24 cellular contexts compared by ENCODE assay signal in genomic region chr9:26747611-26748010, GRCh38.
"Had no signal": no experiment of that assay in that cellular context is flagged by ENCODE, and none has a peak within 500 bp of the region (broad histone marks: within the 10 kb centered on the region; RNA-seq: fewer than 3 reads in every experiment).

No MANE protein-coding gene starts in this region.

- DNase-seq: activated B cell treated with CpG ODN at 0.5 μM for 24 hours; activated CD4-positive, alpha-beta memory T cell treated with anti-CD3 and anti-CD28 coated beads, Interleukin-2, amount 10 ng/mL, durations not matched to agents 7 days and 5 days; activated CD4-positive, alpha-beta T cell treated with anti-CD3 and anti-CD28 coated beads for 1 hour; activated CD4-positive, alpha-beta T cell treated with anti-CD3 and anti-CD28 coated beads, Interleukin-2, amount 10 ng/mL, durations not matched to agents 24 days and 14 days; activated gamma-delta T cell treated with Interleukin-2 at 50 U/mL for 16 hours; activated naive CD4-positive, alpha-beta T cell treated with anti-CD3 and anti-CD28 coated beads, Interleukin-2, amount 10 ng/mL, durations not matched to agents 7 days and 5 days; activated naive CD8-positive, alpha-beta T cell treated with anti-CD3 and anti-CD28 coated beads for 36 hours; activated T-cell treated with anti-CD3 and anti-CD28 coated beads for 4 hours; activated T-cell treated with anti-CD3 and anti-CD28 coated beads, Interleukin-2, amount 50 U/mL, for 72 hours; brain microvascular endothelial cell; MG63; MV-4-11; NCI-H1092 treated with DMSO at 0.1 percent for 48 hours; NCI-H1417 treated with DMSO at 0.1 percent for 48 hours; NCI-H1694; NCI-H2029; NCI-H2107; NCI-H2171 treated with DMSO at 0.1 percent for 48 hours; NCI-H510A treated with DMSO at 0.1 percent for 48 hours; PC-9; SHP77 treated with DMSO at 0.1 percent for 48 hours had no signal

- H3K9me3 Mint-ChIP-seq: activated B cell treated with CpG ODN at 0.5 μM for 24 hours; activated CD4-positive, alpha-beta memory T cell treated with anti-CD3 and anti-CD28 coated beads, Interleukin-2, amount 10 ng/mL, durations not matched to agents 7 days and 5 days; activated CD4-positive, alpha-beta T cell treated with anti-CD3 and anti-CD28 coated beads, Interleukin-2, amount 10 ng/mL, durations not matched to agents 24 days and 14 days; activated naive CD4-positive, alpha-beta T cell treated with anti-CD3 and anti-CD28 coated beads, Interleukin-2, amount 10 ng/mL, durations not matched to agents 7 days and 5 days; activated naive CD8-positive, alpha-beta T cell treated with anti-CD3 and anti-CD28 coated beads for 36 hours; activated T-cell treated with anti-CD3 and anti-CD28 coated beads, Interleukin-2, amount 50 U/mL, for 72 hours; activated T-helper 2 cell treated with anti-CD3 and anti-CD28 coated beads, Interferon-gamma antibody, Interleukin-2, Interleukin-4, amounts not matched to agents 10 μg/mL and 5 μg/mL and 100 μg/mL, durations not matched to agents 14 hours and 24 hours and 36 hours; T-helper 1 cell treated with Interleukin-12 subunit alpha and Interleukin-12 subunit beta and Interleukin-4 antibody, amounts not matched to agents 30 μg/mL and 1 μg/mL, for 36 hours had no signal

- H3K9me3 ChIP-seq: MG63 had no signal

- H3K4me1 Mint-ChIP-seq: activated B cell treated with CpG ODN at 0.5 μM for 24 hours; activated CD4-positive, alpha-beta memory T cell treated with anti-CD3 and anti-CD28 coated beads, Interleukin-2, amount 10 ng/mL, durations not matched to agents 7 days and 5 days; activated CD4-positive, alpha-beta T cell treated with anti-CD3 and anti-CD28 coated beads, Interleukin-2, amount 10 ng/mL, durations not matched to agents 24 days and 14 days; activated naive CD4-positive, alpha-beta T cell treated with anti-CD3 and anti-CD28 coated beads, Interleukin-2, amount 10 ng/mL, durations not matched to agents 7 days and 5 days; activated naive CD8-positive, alpha-beta T cell treated with anti-CD3 and anti-CD28 coated beads for 36 hours had no signal

- H3K27ac ChIP-seq: brain microvascular endothelial cell, cardiac muscle cell had no signal

- H3K27ac Mint-ChIP-seq: activated B cell treated with CpG ODN at 0.5 μM for 24 hours; activated CD4-positive, alpha-beta memory T cell treated with anti-CD3 and anti-CD28 coated beads, Interleukin-2, amount 10 ng/mL, durations not matched to agents 7 days and 5 days; activated CD4-positive, alpha-beta T cell treated with anti-CD3 and anti-CD28 coated beads, Interleukin-2, amount 10 ng/mL, durations not matched to agents 24 days and 14 days; activated naive CD4-positive, alpha-beta T cell treated with anti-CD3 and anti-CD28 coated beads, Interleukin-2, amount 10 ng/mL, durations not matched to agents 7 days and 5 days; activated naive CD8-positive, alpha-beta T cell treated with anti-CD3 and anti-CD28 coated beads for 36 hours; activated T-cell treated with anti-CD3 and anti-CD28 coated beads, Interleukin-2, amount 50 U/mL, for 72 hours; activated T-helper 2 cell treated with anti-CD3 and anti-CD28 coated beads, Interferon-gamma antibody, Interleukin-2, Interleukin-4, amounts not matched to agents 10 μg/mL and 5 μg/mL and 100 μg/mL, durations not matched to agents 14 hours and 24 hours and 36 hours; T-helper 1 cell treated with Interleukin-12 subunit alpha and Interleukin-12 subunit beta and Interleukin-4 antibody, amounts not matched to agents 30 μg/mL and 1 μg/mL, for 36 hours had no signal

- H3K36me3 Mint-ChIP-seq: activated naive CD4-positive, alpha-beta T cell treated with anti-CD3 and anti-CD28 coated beads, Interleukin-2, amount 10 ng/mL, durations not matched to agents 7 days and 5 days; activated naive CD8-positive, alpha-beta T cell treated with anti-CD3 and anti-CD28 coated beads for 36 hours had no signal

- H3K36me3 ChIP-seq: brain microvascular endothelial cell, cardiac muscle cell, MG63 had no signal

- H3K4me3 ChIP-seq: cardiac muscle cell, MG63 had no signal

- H3K27me3 ChIP-seq: brain microvascular endothelial cell, cardiac muscle cell, MG63 had no signal

- H3K4me3 Mint-ChIP-seq: activated B cell treated with CpG ODN at 0.5 μM for 24 hours; activated CD4-positive, alpha-beta memory T cell treated with anti-CD3 and anti-CD28 coated beads, Interleukin-2, amount 10 ng/mL, durations not matched to agents 7 days and 5 days; activated CD4-positive, alpha-beta T cell treated with anti-CD3 and anti-CD28 coated beads, Interleukin-2, amount 10 ng/mL, durations not matched to agents 24 days and 14 days; activated naive CD4-positive, alpha-beta T cell treated with anti-CD3 and anti-CD28 coated beads, Interleukin-2, amount 10 ng/mL, durations not matched to agents 7 days and 5 days; activated naive CD8-positive, alpha-beta T cell treated with anti-CD3 and anti-CD28 coated beads for 36 hours; activated T-cell treated with anti-CD3 and anti-CD28 coated beads, Interleukin-2, amount 50 U/mL, for 72 hours; T-helper 1 cell treated with Interleukin-12 subunit alpha and Interleukin-12 subunit beta and Interleukin-4 antibody, amounts not matched to agents 30 μg/mL and 1 μg/mL, for 36 hours had no signal

- ATAC-seq: activated T-cell treated with anti-CD3 and anti-CD28 coated beads, Interleukin-2, amount 50 U/mL, for 72 hours had no signal

- H3K27me3 Mint-ChIP-seq: activated B cell treated with CpG ODN at 0.5 μM for 24 hours had no signal
